14 cellular contexts compared by ENCODE assay signal in genomic region chr6:19599813-19600464, GRCh38.
"Had no signal": no experiment of that assay in that cellular context is flagged by ENCODE, and none has a peak within 500 bp of the region (broad histone marks: within the 10 kb centered on the region; RNA-seq: fewer than 3 reads in every experiment).

No MANE protein-coding gene starts in this region.

- H3K36me3 ChIP-seq: spleen, upper lobe of right lung had no signal

- H3K9me3 ChIP-seq: body of pancreas, testis, upper lobe of right lung had no signal

- H3K4me3 ChIP-seq: body of pancreas, lung, spleen, testis, upper lobe of right lung had no signal

- H3K27me3 ChIP-seq: body of pancreas, spleen, testis, upper lobe of right lung had no signal

- H3K4me1 ChIP-seq: body of pancreas, spleen, testis, upper lobe of right lung had no signal

- DNase-seq: activated B cell treated with CpG ODN at 0.5 μM for 24 hours; activated CD4-positive, alpha-beta memory T cell treated with anti-CD3 and anti-CD28 coated beads for 36 hours; activated CD4-positive, alpha-beta T cell treated with anti-CD3 and anti-CD28 coated beads for 4 hours; activated CD8-positive, alpha-beta memory T cell treated with anti-CD3 and anti-CD28 coated beads, Interleukin-2, amount 10 ng/mL, durations not matched to agents 7 days and 5 days; activated naive CD4-positive, alpha-beta T cell treated with anti-CD3 and anti-CD28 coated beads for 36 hours; body of pancreas; effector memory CD8-positive, alpha-beta T cell; left cardiac atrium; nucleus accumbens; spleen; stimulated activated CD4-positive, alpha-beta T cell treated with anti-CD3 and anti-CD28 coated beads, Interleukin-4, amount 100 ng/mL, for 4 hours; testis; upper lobe of right lung had no signal

- H3K27ac ChIP-seq: body of pancreas, spleen, testis, upper lobe of right lung had no signal
